ENCODE assay signal across 18 cellular contexts in the genomic region with DNA sequence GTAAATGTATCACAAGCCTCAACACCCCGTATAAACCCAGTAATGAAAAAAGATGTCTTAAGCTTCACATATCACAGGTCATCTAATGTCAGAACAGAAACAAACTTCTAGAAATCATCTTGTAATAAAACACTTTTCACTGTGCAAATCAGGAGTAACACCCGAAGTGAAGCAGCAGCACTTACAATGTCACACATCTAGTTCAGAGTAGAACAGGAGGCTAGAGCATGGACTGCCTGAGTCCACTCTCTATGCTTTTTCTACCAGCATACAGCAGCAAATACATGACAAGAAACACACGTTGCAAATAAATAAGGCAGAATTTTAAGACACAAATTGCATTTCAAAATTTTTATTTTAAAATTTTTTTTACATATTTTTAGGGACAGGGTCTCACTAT. TPM values are rescaled to one million over a fixed set of nuclear protein-coding genes. Genes with fewer than 3 reads are reported as not detected.
DNase-seq lines count a peak whose midpoint lies in the region; ATAC-seq and TF ChIP-seq lines count a peak whose summit lies in the region.
"Had no signal": no experiment of that assay in that cellular context is flagged by ENCODE, and none has a peak within 500 bp of the region (broad histone marks: within the 10 kb centered on the region; RNA-seq: fewer than 3 reads in every experiment).

No MANE protein-coding gene starts in this region.

- intact Hi-C loops in Right ventricle myocardium superior (cut with DNase I) (no loop called here), heart left ventricle (cut with DNase I) (no loop called here), esophagus muscularis mucosa (cut with DNase I) (no loop called here), vagina (cut with DNase I) (no loop called here), psoas muscle (cut with DNase I) (no loop called here)

- no peak for TF ChIP-seq EP300 in esophagus muscularis mucosa (IDR thresholded peaks at IDR 0.05)

- 51 to 63% (median 54%) methylated on average over 3 of the region's 3 CpGs for WGBS in heart left ventricle, 4 donors
- WGBS in esophagus muscularis mucosa, result 62% methylated on average over 3 of the region's 3 CpGs
- 39 to 60% (median 41%) methylated on average over 3 of the region's 3 CpGs for WGBS in psoas muscle, 3 donors

- no peak overlapping the region for H3K4me3 ChIP-seq in heart left ventricle
- H3K4me3 ChIP-seq in esophagus muscularis mucosa, result no peak overlapping the region
- no peak overlapping the region for H3K4me3 ChIP-seq in vagina
- H3K4me3 ChIP-seq in brain microvascular endothelial cell (ENCODE audit: low read depth, low read length), result no peak overlapping the region
- H3K4me3 ChIP-seq in psoas muscle, result no peak overlapping the region

- H3K36me3 ChIP-seq in heart left ventricle, result no peaks in the 10 kb centered on the region
- H3K36me3 ChIP-seq in esophagus muscularis mucosa, result no peaks in the 10 kb centered on the region
- no peaks in the 10 kb centered on the region for H3K36me3 ChIP-seq in vagina
- no peaks in the 10 kb centered on the region for H3K36me3 ChIP-seq in brain microvascular endothelial cell (replicated peaks)
- H3K36me3 ChIP-seq in psoas muscle (ENCODE audit: insufficient read depth in 1 of 2, low read depth in 1 of 2), result no peaks in the 10 kb centered on the region
- H3K36me3 ChIP-seq: WERI-Rb-1 had no signal

- no peaks in the 10 kb centered on the region for H3K9me3 Mint-ChIP-seq in osteocyte (ENCODE audit: unreplicated experiment)
- H3K9me3 Mint-ChIP-seq: stimulated activated effector memory CD8-positive, alpha-beta T cell treated with anti-CD3 and anti-CD28 coated beads, Interleukin-12 subunit alpha, Interleukin-12 subunit beta, amount 100 ng/mL, for 72 hours had no signal

- peaks cover 0 to 40% (median 24%) of the 10 kb centered on the region in 12 donors for H3K4me1 ChIP-seq in heart left ventricle
- H3K4me1 ChIP-seq in esophagus muscularis mucosa, result peaks cover 23 to 55% (median 53%) of the 10 kb centered on the region in 4 donors
- peaks cover 56% of the 10 kb centered on the region for H3K4me1 ChIP-seq in vagina
- peaks cover 22% of the 10 kb centered on the region for H3K4me1 ChIP-seq in psoas muscle

- H3K27ac ChIP-seq in heart left ventricle (peak overlapping the region in 4 of 12 donors; percentile 2 to 66 (median 64)), esophagus muscularis mucosa (replicated peaks in 1 of 4) (peak overlapping the region; percentile 39 to 70 (median 48)), vagina (peak overlapping the region; percentile 60), brain microvascular endothelial cell (no peak overlapping the region), psoas muscle (no peak overlapping the region)
- H3K27ac ChIP-seq: WERI-Rb-1 had no signal

- TF ChIP-seq POLR2A in heart left ventricle (IDR thresholded peaks at IDR 0.05) (no peak), esophagus muscularis mucosa (IDR thresholded peaks at IDR 0.05; ENCODE audit: low read depth) (no peak), vagina (IDR thresholded peaks at IDR 0.05) (no peak)

- in situ Hi-C loops in brain microvascular endothelial cell (cut with HindIII; ENCODE audit: low pct_ligation_motif_present, low sequenced_read_pairs), result no loop called here

- H3K4me3 Mint-ChIP-seq in osteocyte (ENCODE audit: unreplicated experiment), result no peak overlapping the region
- H3K4me3 Mint-ChIP-seq: B cell; stimulated activated effector memory CD8-positive, alpha-beta T cell treated with anti-CD3 and anti-CD28 coated beads, Interleukin-12 subunit alpha, Interleukin-12 subunit beta, amount 100 ng/mL, for 72 hours had no signal

- H3K27me3 ChIP-seq in heart left ventricle (no peaks in the 10 kb centered on the region), esophagus muscularis mucosa (no peaks in the 10 kb centered on the region), vagina (no peaks in the 10 kb centered on the region), brain microvascular endothelial cell (replicated peaks) (no peaks in the 10 kb centered on the region), psoas muscle (ENCODE audit: insufficient read depth in 3 of 3, low read length in 2 of 3) (no peaks in the 10 kb centered on the region)

- peaks cover 13% of the 10 kb centered on the region for H3K36me3 Mint-ChIP-seq in osteocyte (ENCODE audit: unreplicated experiment)
- H3K36me3 Mint-ChIP-seq: stimulated activated effector memory CD8-positive, alpha-beta T cell treated with anti-CD3 and anti-CD28 coated beads, Interleukin-12 subunit alpha, Interleukin-12 subunit beta, amount 100 ng/mL, for 72 hours had no signal

- H3K9me3 ChIP-seq in heart left ventricle, result no peaks in the 10 kb centered on the region
- H3K9me3 ChIP-seq in esophagus muscularis mucosa, result no peaks in the 10 kb centered on the region
- H3K9me3 ChIP-seq in vagina, result no peaks in the 10 kb centered on the region
- H3K9me3 ChIP-seq in psoas muscle, result no peaks in the 10 kb centered on the region

- peak overlapping the region; percentile 48 for H3K27ac Mint-ChIP-seq in osteocyte (ENCODE audit: unreplicated experiment)
- H3K27ac Mint-ChIP-seq: B cell; stimulated activated effector memory CD8-positive, alpha-beta T cell treated with anti-CD3 and anti-CD28 coated beads, Interleukin-12 subunit alpha, Interleukin-12 subunit beta, amount 100 ng/mL, for 72 hours had no signal

- no peak for TF ChIP-seq CTCF in heart left ventricle (IDR thresholded peaks at IDR 0.05)
- no peak for TF ChIP-seq CTCF in esophagus muscularis mucosa (IDR thresholded peaks at IDR 0.05)
- no peak for TF ChIP-seq CTCF in osteocyte (IDR thresholded peaks at IDR 0.05)
- TF ChIP-seq CTCF in vagina (IDR thresholded peaks at IDR 0.05), result no peak
- TF ChIP-seq CTCF in brain microvascular endothelial cell (IDR thresholded peaks at IDR 0.05; ENCODE audit: low read depth, low read length, missing control alignments), result no peak
- TF ChIP-seq CTCF in psoas muscle (IDR thresholded peaks at IDR 0.05), result no peak

- no peaks in the 10 kb centered on the region for H3K27me3 Mint-ChIP-seq in osteocyte (ENCODE audit: unreplicated experiment)
- H3K27me3 Mint-ChIP-seq: B cell had no signal

- peaks cover 31% of the 10 kb centered on the region for H3K4me1 Mint-ChIP-seq in osteocyte (ENCODE audit: unreplicated experiment)

- ATAC-seq in Right ventricle myocardium superior (ENCODE audit: poor library complexity) (peak; percentile 29), heart left ventricle (no peak), HG03196 (IDR thresholded peaks at IDR 0.05; ENCODE audit: unreplicated experiment) (no peak), psoas muscle (no peak)
- ATAC-seq: Right ventricle myocardium inferior had no signal

- DNase-seq in Right ventricle myocardium superior, result no peak
- no peak for DNase-seq in heart left ventricle
- no peak for DNase-seq in esophagus muscularis mucosa (ENCODE audit: extremely low spot score)
- DNase-seq in osteocyte (ENCODE audit: extremely low spot score, unreplicated experiment), result no peak
- DNase-seq in vagina (ENCODE audit: extremely low spot score in 2 of 2), result no peak
- DNase-seq in brain microvascular endothelial cell, result no peak
- DNase-seq in psoas muscle, result no peak
- DNase-seq: 8988T; activated CD4-positive, alpha-beta T cell treated with anti-CD3 and anti-CD28 coated beads, Interleukin-2, amount 50 U/mL, for 48 hours; activated naive CD4-positive, alpha-beta T cell; EL; NCI-H1417; retina; WERI-Rb-1 had no signal

RNA-seq across cellular contexts. Expression of a gene that starts 57.2 kb away (rescaled TPM):
- 20.6 TPM for total RNA-seq in Right ventricle myocardium superior
- total RNA-seq in heart left ventricle, result 10 to 100 TPM; 12.1 to 27.9 (median 19.9) TPM
- 1 to 10 TPM; 3.2 to 8.6 TPM for polyA plus RNA-seq in heart left ventricle
- total RNA-seq in esophagus muscularis mucosa, result 100 to 1,000 TPM in 1 of 4 donors, 10 to 100 TPM in 3; 63.9 to 104 (median 74.2) TPM
- 107 and 112 TPM in 2 replicates for total RNA-seq in osteocyte
- 61.9 TPM for total RNA-seq in vagina
- total RNA-seq in psoas muscle, result 10 to 100 TPM in 3 of 4 donors, 1 to 10 TPM in 1; 9.8 to 25.1 (median 14.1) TPM
- 1 to 10 TPM; 3.3 to 3.7 (median 3.5) TPM for polyA plus RNA-seq in psoas muscle

Comparison
In these comparisons a context has a peak if more than half of its experiments do, and no peak if none do; other contexts are left out.
1. H3K27ac ChIP-seq: peak in esophagus muscularis mucosa (4 of 4) and vagina (single experiment); none in brain microvascular endothelial cell (single experiment) and psoas muscle (single experiment).